8 cellular contexts compared by ENCODE assay signal in genomic region chr5:141681695-141682641, GRCh38. TPM values are rescaled to one million over a fixed set of nuclear protein-coding genes. Genes with fewer than 3 reads are reported as not detected.
A peak's percentile ranks its signal among the peaks of the same experiment; 100 is the strongest.
DNase-seq lines count a peak whose midpoint lies in the region; ATAC-seq and TF ChIP-seq lines count a peak whose summit lies in the region.

ARAP3 (minus strand) TSS chr5:141682230; CDS start chr5:141680486, 1,744 bp downstream.

- TF ChIP-seq EP300 in tibial nerve (IDR thresholded peaks at IDR 0.05), result no peak

- H3K9me3 Mint-ChIP-seq in activated naive CD4-positive, alpha-beta T cell treated with anti-CD3 and anti-CD28 coated beads for 36 hours, result no peaks in the 10 kb centered on the region
- H3K9me3 Mint-ChIP-seq in naive B cell, result no peaks in the 10 kb centered on the region

- DNase-seq in GOT3 (lab: John Stamatoyannopoulos, UW), result peak; percentile 63
- DNase-seq in OCI-M1 (lab: John Stamatoyannopoulos, UW), result peak; percentile 93
- DNase-seq in activated naive CD4-positive, alpha-beta T cell treated with anti-CD3 and anti-CD28 coated beads for 36 hours, result peak; percentile 41
- DNase-seq in fibroblast of the conjunctiva (ENCODE audit: low read depth), result peak; percentile 44
- peak; percentile 32 for DNase-seq in naive B cell
- peak; percentile 56 for DNase-seq in tibial nerve (ENCODE audit: low spot score in 2 of 2)
- DNase-seq in NCI-H1436 (lab: John Stamatoyannopoulos, UW), result no peak
- DNase-seq in GM13977 (ENCODE audit: low spot score), result no peak

- intact Hi-C loops in activated naive CD4-positive, alpha-beta T cell treated with anti-CD3 and anti-CD28 coated beads for 36 hours (cut with micrococcal nuclease), result loop anchor here (1.0 to 2.0 kb wide), 2 partner anchors 17 to 333 kb away; no protein-coding TSS in a partner anchor

- peak within 1 kb of the TSS; percentile 63 for H3K4me3 Mint-ChIP-seq in activated naive CD4-positive, alpha-beta T cell treated with anti-CD3 and anti-CD28 coated beads for 36 hours
- peak within 1 kb of the TSS; percentile 74 to 90 (median 78) for H3K4me3 Mint-ChIP-seq in naive B cell

- H3K36me3 ChIP-seq in tibial nerve, result peaks cover 0 to 5% (median 0%) of the 10 kb centered on the region in 3 donors

- H3K4me3 ChIP-seq in tibial nerve, result peak within 1 kb of the TSS; percentile 36 to 66 (median 53)

- H3K27ac Mint-ChIP-seq in activated naive CD4-positive, alpha-beta T cell treated with anti-CD3 and anti-CD28 coated beads for 36 hours, result peak within 1 kb of the TSS; percentile 25
- H3K27ac Mint-ChIP-seq in naive B cell, result peak within 1 kb of the TSS in 4 of 6 donors; percentile 26 to 60 (median 48)

- 3 to 5% methylated on average over 39 to 70 of the region's 77 CpGs for WGBS in tibial nerve, 2 donors

- TF ChIP-seq POLR2A in tibial nerve (IDR thresholded peaks at IDR 0.05), result peak in 1 of 2 donors; percentile 33

- in situ Hi-C loops in GM13977 (cut with MboI; ENCODE audit: low pct_unique_long_range_greater_than_20kb, low sequenced_read_pairs, unreplicated experiment), result loop anchor here (25.0 kb wide), 1 partner anchor 280 kb away; the partner anchor contains the start of genes PCDH12 and RNF14

- H3K4me1 Mint-ChIP-seq in activated naive CD4-positive, alpha-beta T cell treated with anti-CD3 and anti-CD28 coated beads for 36 hours (ENCODE audit: low read depth), result peaks cover 18% of the 10 kb centered on the region
- peaks cover 18 to 28% (median 27%) of the 10 kb centered on the region in 3 donors for H3K4me1 Mint-ChIP-seq in naive B cell

- ATAC-seq in naive B cell (ENCODE audit: low read depth in 2 of 2), result peak; percentile 58 to 66

- CTCF ChIA-PET in activated naive CD4-positive, alpha-beta T cell treated with anti-CD3 and anti-CD28 coated beads for 36 hours (lab: Charles Lee), result interaction anchor here (0.6 to 4.3 kb wide), 5 partner anchors 11 to 279 kb away, joined by 3 to 55 read pairs (median 5); no protein-coding TSS in a partner anchor

- no peaks in the 10 kb centered on the region for H3K9me3 ChIP-seq in tibial nerve

- TF ChIP-seq CTCF in tibial nerve (IDR thresholded peaks at IDR 0.05) (no peak), GM13977 (IDR thresholded peaks at IDR 0.05; ENCODE audit: extremely low read depth, insufficient read depth, missing control alignments) (no peak)

- no peaks in the 10 kb centered on the region for H3K27me3 Mint-ChIP-seq in activated naive CD4-positive, alpha-beta T cell treated with anti-CD3 and anti-CD28 coated beads for 36 hours (ENCODE audit: low read depth)
- H3K27me3 Mint-ChIP-seq in naive B cell, result peaks cover 5 to 25% (median 9%) of the 10 kb centered on the region in 3 donors

- peak within 1 kb of the TSS; percentile 25 to 89 (median 81) for H3K27ac ChIP-seq in tibial nerve

- no peaks in the 10 kb centered on the region for H3K36me3 Mint-ChIP-seq in activated naive CD4-positive, alpha-beta T cell treated with anti-CD3 and anti-CD28 coated beads for 36 hours (ENCODE audit: low read depth)
- no peaks in the 10 kb centered on the region for H3K36me3 Mint-ChIP-seq in naive B cell

- H3K4me1 ChIP-seq in tibial nerve, result peaks cover 0 to 40% (median 13%) of the 10 kb centered on the region in 4 donors

- no peaks in the 10 kb centered on the region for H3K27me3 ChIP-seq in tibial nerve

RNA-seq across cellular contexts. Expression of gene ARAP3, which starts in this region (rescaled TPM):
- total RNA-seq in activated naive CD4-positive, alpha-beta T cell treated with anti-CD3 and anti-CD28 coated beads for 36 hours, result 1 to 10 TPM; 1.2 to 2.2 TPM
- not detected for polyA plus RNA-seq in naive B cell (ENCODE audit: low read depth in 6 of 6)
- 10 to 100 TPM in 2 of 4 donors, 1 to 10 TPM in 2; 4.4 to 11.8 (median 9.4) TPM for total RNA-seq in tibial nerve

Comparison
In these comparisons a context has a peak if more than half of its experiments do, and no peak if none do; other contexts are left out.
1. Peak in DNase-seq and ATAC-seq in naive B cell; RNA of the gene not detected or under 1 TPM.
2. DNase-seq: peak in GOT3 (single experiment), OCI-M1 (single experiment), activated naive CD4-positive, alpha-beta T cell treated with anti-CD3 and anti-CD28 coated beads for 36 hours (single experiment), fibroblast of the conjunctiva (single experiment) and tibial nerve (2 of 2); none in NCI-H1436 (single experiment) and GM13977 (single experiment).